In the genomic region with DNA sequence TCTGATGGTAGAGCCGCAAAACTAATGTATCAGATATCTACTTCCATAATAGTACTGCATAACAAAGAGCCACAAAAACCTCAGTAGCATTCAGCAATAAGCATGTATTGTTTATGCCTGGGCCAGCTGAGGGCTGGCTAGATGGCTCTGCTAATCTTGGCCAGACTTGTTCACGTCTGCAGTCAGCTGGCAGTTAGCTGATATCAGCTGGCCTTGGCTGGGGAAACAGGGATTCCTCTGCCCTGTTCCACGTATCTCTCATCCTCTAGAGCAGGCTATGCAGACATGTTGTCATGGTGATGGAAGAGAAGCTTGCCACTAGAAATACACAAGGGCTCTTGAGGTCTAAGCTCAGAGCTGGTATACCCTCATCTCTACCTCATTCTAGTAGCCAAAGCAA, we compare ENCODE assay signal across 11 cellular contexts.
DNase-seq lines count a peak whose midpoint lies in the region; ATAC-seq and TF ChIP-seq lines count a peak whose summit lies in the region.
"Had no signal": no experiment of that assay in that cellular context is flagged by ENCODE, and none has a peak within 500 bp of the region (broad histone marks: within the 10 kb centered on the region; RNA-seq: fewer than 3 reads in every experiment).

No MANE protein-coding gene starts in this region.

- no peak for TF ChIP-seq POLR2A in lower leg skin (IDR thresholded peaks at IDR 0.05)

- no peak for TF ChIP-seq CTCF in lower leg skin (IDR thresholded peaks at IDR 0.05)

- WGBS in lower leg skin, 2 donors: 45 to 46% methylated on average over 3 of the region's 3 CpGs

- H3K4me3 ChIP-seq in lower leg skin (ENCODE audit: low read depth, poor library complexity, severe bottlenecking): no peak overlapping the region
- H3K4me3 ChIP-seq: transverse colon had no signal

- no peak for ATAC-seq in HG03280 (IDR thresholded peaks at IDR 0.05; ENCODE audit: unreplicated experiment)
- ATAC-seq in GM21576 (IDR thresholded peaks at IDR 0.05; ENCODE audit: unreplicated experiment): no peak

- intact Hi-C loops in lower leg skin (cut with DNase I; ENCODE audit: low total_unique reads): no loop called here

- DNase-seq in DMS53 treated with DMSO at 0.1 percent for 48 hours (lab: John Stamatoyannopoulos, UW; ENCODE audit: unreplicated experiment) (peak; percentile 99), NCI-H2029 treated with DMSO at 0.1 percent for 48 hours (lab: John Stamatoyannopoulos, UW) (peak; percentile 99), SHP77 (lab: John Stamatoyannopoulos, UW) (peak; percentile 75 to 91), medulla oblongata (ENCODE audit: extremely low spot score) (peak; percentile 20), A172 (ENCODE audit: low spot score) (no peak), lower leg skin (ENCODE audit: low spot score in 2 of 2) (no peak)
- DNase-seq: activated naive CD8-positive, alpha-beta T cell treated with anti-CD3 and anti-CD28 coated beads, Interleukin-2, amount 10 ng/mL, durations not matched to agents 7 days and 5 days; mesenchymal stem cell; transverse colon had no signal

Comparison
In these comparisons a context has a peak if more than half of its experiments do, and no peak if none do; other contexts are left out.
1. DNase-seq: peak in DMS53 treated with DMSO at 0.1 percent for 48 hours (single experiment), NCI-H2029 treated with DMSO at 0.1 percent for 48 hours (single experiment), SHP77 (2 of 2) and medulla oblongata (single experiment); none in A172 (single experiment) and lower leg skin (0 of 2).